19 cellular contexts compared by ENCODE assay signal in the genomic region with DNA sequence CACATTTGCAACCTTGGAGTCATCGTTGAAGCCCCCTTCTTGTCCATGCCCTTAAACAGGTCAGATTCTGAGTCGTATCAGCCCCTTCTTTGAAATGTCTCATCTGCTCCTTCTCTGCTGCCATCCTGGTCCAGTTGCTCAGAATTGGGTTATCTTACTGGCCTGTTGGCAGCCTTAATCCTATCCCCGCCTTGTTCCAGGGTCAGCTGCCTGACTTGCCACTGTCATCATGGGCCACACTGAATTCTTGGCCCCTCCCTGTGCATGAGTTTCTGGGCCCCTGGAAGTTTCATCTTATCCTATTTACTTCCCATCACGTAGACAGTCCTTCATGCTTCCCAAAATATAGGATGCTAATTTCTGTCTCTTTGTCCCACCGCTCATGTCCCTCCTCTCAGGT. TPM values are rescaled to one million over a fixed set of nuclear protein-coding genes. Genes with fewer than 3 reads are reported as not detected.
DNase-seq lines count a peak whose midpoint lies in the region; ATAC-seq and TF ChIP-seq lines count a peak whose summit lies in the region.
"Had no signal": no experiment of that assay in that cellular context is flagged by ENCODE, and none has a peak within 500 bp of the region (broad histone marks: within the 10 kb centered on the region; RNA-seq: fewer than 3 reads in every experiment).

No MANE protein-coding gene starts in this region.

- H3K9ac ChIP-seq in colonic mucosa (ENCODE audit: low read depth in 2 of 2, low read length in 2 of 2), result no peak overlapping the region
- no peak overlapping the region for H3K9ac ChIP-seq in subcutaneous abdominal adipose tissue (ENCODE audit: low read length in 5 of 5)

- no peaks in the 10 kb centered on the region for H3K9me3 ChIP-seq in Peyer's patch
- H3K9me3 ChIP-seq in colonic mucosa, result no peaks in the 10 kb centered on the region
- no peaks in the 10 kb centered on the region for H3K9me3 ChIP-seq in subcutaneous abdominal adipose tissue (ENCODE audit: control insufficient read depth in 5 of 5, low read length in 5 of 5)
- H3K9me3 ChIP-seq: pancreas had no signal

- TF ChIP-seq POLR2A in Peyer's patch (IDR thresholded peaks at IDR 0.05), result no peak

- H3K4me3 ChIP-seq in Peyer's patch, result no peak overlapping the region
- H3K4me3 ChIP-seq in colonic mucosa, result no peak overlapping the region
- H3K4me3 ChIP-seq in subcutaneous abdominal adipose tissue (ENCODE audit: low read depth in 1 of 5, low read length in 5 of 5), result no peak overlapping the region
- H3K4me3 ChIP-seq: pancreas had no signal

- DNase-seq in Peyer's patch, result no peak
- DNase-seq in colonic mucosa, result no peak
- DNase-seq in activated CD4-positive, alpha-beta memory T cell treated with anti-CD3 and anti-CD28 coated beads for 36 hours, result no peak
- no peak for DNase-seq in activated CD4-positive, alpha-beta T cell treated with anti-CD3 and anti-CD28 coated beads, Interleukin-2, amount 10 ng/mL, durations not matched to agents 24 days and 14 days
- DNase-seq: activated CD4-positive, CD25-positive, alpha-beta regulatory T cell treated with anti-CD3 and anti-CD28 coated beads, Interleukin-2, amount 50 U/mL, for 72 hours; activated naive CD4-positive, alpha-beta T cell treated with anti-CD3 and anti-CD28 coated beads for 36 hours; activated T-cell treated with anti-CD3 and anti-CD28 coated beads, Interleukin-2, amount 50 U/mL, for 48 hours; endodermal cell; naive B cell; NCI-H1105 treated with DMSO at 0.1 percent for 48 hours; NCI-H524; pancreas; small intestine; stimulated activated CD4-positive, alpha-beta T cell treated with anti-CD3 and anti-CD28 coated beads, Interleukin-4, amount 100 ng/mL, for 4 hours; T-helper 9 cell had no signal

- H3K4me3 Mint-ChIP-seq in nephron, result peak overlapping the region in 1 of 3 experiments; percentile 1
- H3K4me3 Mint-ChIP-seq in activated CD4-positive, alpha-beta memory T cell treated with anti-CD3 and anti-CD28 coated beads for 36 hours, result no peak overlapping the region
- H3K4me3 Mint-ChIP-seq in activated CD4-positive, alpha-beta T cell treated with anti-CD3 and anti-CD28 coated beads, Interleukin-2, amount 10 ng/mL, durations not matched to agents 24 days and 14 days, result no peak overlapping the region
- H3K4me3 Mint-ChIP-seq: activated naive CD4-positive, alpha-beta T cell treated with anti-CD3 and anti-CD28 coated beads for 36 hours; CD14-positive monocyte; endodermal cell; naive B cell had no signal

- H3K36me3 ChIP-seq in Peyer's patch (no peaks in the 10 kb centered on the region), colonic mucosa (no peaks in the 10 kb centered on the region), subcutaneous abdominal adipose tissue (ENCODE audit: control insufficient read depth in 5 of 5, insufficient read depth in 5 of 5, low read length in 5 of 5) (no peaks in the 10 kb centered on the region)
- H3K36me3 ChIP-seq: pancreas had no signal

- TF ChIP-seq CTCF in Peyer's patch (IDR thresholded peaks at IDR 0.05), result no peak
- no peak for TF ChIP-seq CTCF in colonic mucosa (IDR thresholded peaks at IDR 0.05)
- no peak for TF ChIP-seq CTCF in nephron (IDR thresholded peaks at IDR 0.05; ENCODE audit: unreplicated experiment in 3 of 3)

- H3K4me1 Mint-ChIP-seq in nephron, result peaks cover 82% of the 10 kb centered on the region
- no peaks in the 10 kb centered on the region for H3K4me1 Mint-ChIP-seq in activated CD4-positive, alpha-beta memory T cell treated with anti-CD3 and anti-CD28 coated beads for 36 hours (ENCODE audit: low read depth)
- peaks cover 15% of the 10 kb centered on the region for H3K4me1 Mint-ChIP-seq in activated CD4-positive, alpha-beta T cell treated with anti-CD3 and anti-CD28 coated beads, Interleukin-2, amount 10 ng/mL, durations not matched to agents 24 days and 14 days
- H3K4me1 Mint-ChIP-seq: endodermal cell had no signal

- H3K27me3 Mint-ChIP-seq in nephron (ENCODE audit: low read depth), result no peaks in the 10 kb centered on the region
- H3K27me3 Mint-ChIP-seq in activated CD4-positive, alpha-beta memory T cell treated with anti-CD3 and anti-CD28 coated beads for 36 hours, result peaks cover 2% of the 10 kb centered on the region
- no peaks in the 10 kb centered on the region for H3K27me3 Mint-ChIP-seq in activated CD4-positive, alpha-beta T cell treated with anti-CD3 and anti-CD28 coated beads, Interleukin-2, amount 10 ng/mL, durations not matched to agents 24 days and 14 days

- intact Hi-C loops in colonic mucosa (cut with DNase I), result no loop called here
- intact Hi-C loops in activated CD4-positive, alpha-beta memory T cell treated with anti-CD3 and anti-CD28 coated beads for 36 hours (cut with micrococcal nuclease), result loop anchor here (5.0 kb wide), 1 partner anchor 836 kb away; no protein-coding TSS in a partner anchor
- intact Hi-C loops in activated CD4-positive, alpha-beta T cell treated with anti-CD3 and anti-CD28 coated beads, Interleukin-2, amount 10 ng/mL, durations not matched to agents 24 days and 14 days (cut with micrococcal nuclease), result no loop called here

- peak overlapping the region; percentile 21 to 72 (median 54) for H3K27ac ChIP-seq in Peyer's patch
- peak overlapping the region; percentile 53 for H3K27ac ChIP-seq in colonic mucosa
- H3K27ac ChIP-seq in subcutaneous abdominal adipose tissue (ENCODE audit: low read depth, low read length), result peak overlapping the region; percentile 78
- H3K27ac ChIP-seq: pancreas had no signal

- peak overlapping the region in 2 of 3 experiments; percentile 56 to 77 for H3K27ac Mint-ChIP-seq in nephron
- no peak overlapping the region for H3K27ac Mint-ChIP-seq in activated CD4-positive, alpha-beta memory T cell treated with anti-CD3 and anti-CD28 coated beads for 36 hours
- H3K27ac Mint-ChIP-seq in activated CD4-positive, alpha-beta T cell treated with anti-CD3 and anti-CD28 coated beads, Interleukin-2, amount 10 ng/mL, durations not matched to agents 24 days and 14 days, result no peak overlapping the region
- H3K27ac Mint-ChIP-seq: activated naive CD4-positive, alpha-beta T cell treated with anti-CD3 and anti-CD28 coated beads for 36 hours; endodermal cell had no signal

- no peaks in the 10 kb centered on the region for H3K27me3 ChIP-seq in Peyer's patch
- no peaks in the 10 kb centered on the region for H3K27me3 ChIP-seq in colonic mucosa
- no peaks in the 10 kb centered on the region for H3K27me3 ChIP-seq in subcutaneous abdominal adipose tissue (ENCODE audit: control insufficient read depth in 5 of 5, insufficient read depth in 4 of 5, low read length in 5 of 5)
- H3K27me3 ChIP-seq: pancreas had no signal

- CTCF ChIA-PET in activated CD4-positive, alpha-beta memory T cell treated with anti-CD3 and anti-CD28 coated beads for 36 hours (lab: Charles Lee), result no interaction called here

- POLR2A ChIA-PET in activated CD4-positive, alpha-beta memory T cell treated with anti-CD3 and anti-CD28 coated beads for 36 hours (lab: Charles Lee), result no interaction called here

- H3K4me1 ChIP-seq in Peyer's patch (peaks cover 0 to 6% (median 0%) of the 10 kb centered on the region in 4 donors), colonic mucosa (no peaks in the 10 kb centered on the region), subcutaneous abdominal adipose tissue (ENCODE audit: control insufficient read depth in 5 of 5, insufficient read depth in 5 of 5, low read length in 5 of 5) (peaks cover 5 to 57% (median 49%) of the 10 kb centered on the region in 5 donors)
- H3K4me1 ChIP-seq: pancreas had no signal

- ATAC-seq in GM21447 (IDR thresholded peaks at IDR 0.05; ENCODE audit: unreplicated experiment), result no peak
- ATAC-seq: pancreas had no signal

- no peaks in the 10 kb centered on the region for H3K36me3 Mint-ChIP-seq in nephron (ENCODE audit: low read depth)
- H3K36me3 Mint-ChIP-seq in activated CD4-positive, alpha-beta memory T cell treated with anti-CD3 and anti-CD28 coated beads for 36 hours, result no peaks in the 10 kb centered on the region
- no peaks in the 10 kb centered on the region for H3K36me3 Mint-ChIP-seq in activated CD4-positive, alpha-beta T cell treated with anti-CD3 and anti-CD28 coated beads, Interleukin-2, amount 10 ng/mL, durations not matched to agents 24 days and 14 days (ENCODE audit: low read depth)
- H3K36me3 Mint-ChIP-seq: CD14-positive monocyte, naive B cell had no signal

- H3K9me3 Mint-ChIP-seq in nephron, result no peaks in the 10 kb centered on the region
- H3K9me3 Mint-ChIP-seq in activated CD4-positive, alpha-beta memory T cell treated with anti-CD3 and anti-CD28 coated beads for 36 hours, result no peaks in the 10 kb centered on the region
- peaks cover 2% of the 10 kb centered on the region for H3K9me3 Mint-ChIP-seq in activated CD4-positive, alpha-beta T cell treated with anti-CD3 and anti-CD28 coated beads, Interleukin-2, amount 10 ng/mL, durations not matched to agents 24 days and 14 days
- H3K9me3 Mint-ChIP-seq: activated naive CD4-positive, alpha-beta T cell treated with anti-CD3 and anti-CD28 coated beads for 36 hours; endodermal cell; naive B cell had no signal

RNA-seq across cellular contexts. Expression of a gene that starts 23.7 kb away (rescaled TPM):
- total RNA-seq in Peyer's patch (10 to 100 TPM; 73.4 to 99.6 (median 86.5) TPM), colonic mucosa (100 to 1,000 TPM; 157 to 164 TPM)
- 100 to 1,000 TPM; 139 to 147 TPM for total RNA-seq in activated CD4-positive, alpha-beta memory T cell treated with anti-CD3 and anti-CD28 coated beads for 36 hours
- total RNA-seq in activated CD4-positive, alpha-beta T cell treated with anti-CD3 and anti-CD28 coated beads, Interleukin-2, amount 10 ng/mL, durations not matched to agents 24 days and 14 days, result 206 and 217 TPM in 2 replicates

Comparison
In these comparisons a context has a peak if more than half of its experiments do, and no peak if none do; other contexts are left out.
1. H3K27ac Mint-ChIP-seq: peak in nephron (2 of 3); none in activated CD4-positive, alpha-beta memory T cell treated with anti-CD3 and anti-CD28 coated beads for 36 hours (single experiment) and activated CD4-positive, alpha-beta T cell treated with anti-CD3 and anti-CD28 coated beads, Interleukin-2, amount 10 ng/mL, durations not matched to agents 24 days and 14 days (single experiment).
2. Peak in every context shown above with its lines, with median percentiles within 50 percentile points of each other: H3K27ac ChIP-seq.